In genomic region chr21:31558839-31559367, GRCh38 we compare ENCODE assay signal across 8 cellular contexts.
DNase-seq lines count a peak whose midpoint lies in the region; ATAC-seq and TF ChIP-seq lines count a peak whose summit lies in the region.

No MANE protein-coding gene starts in this region.

- peaks cover 45% of the 10 kb centered on the region for H3K4me1 Mint-ChIP-seq in activated naive CD8-positive, alpha-beta T cell (ENCODE audit: low read depth)

- peak overlapping the region; percentile 99 for H3K4me3 Mint-ChIP-seq in activated naive CD8-positive, alpha-beta T cell

- no peak for TF ChIP-seq EP300 in tibial nerve (IDR thresholded peaks at IDR 0.05)

- TF ChIP-seq POLR2A in tibial nerve (IDR thresholded peaks at IDR 0.05) = peak; percentile 19 to 54

- TF ChIP-seq CTCF in parathyroid adenoma (IDR thresholded peaks at IDR 0.05) (no peak), tibial nerve (IDR thresholded peaks at IDR 0.05) (peak in 4 of 5 experiments; percentile 36 to 47 (median 42))

- H3K27ac ChIP-seq in SJSA1 = no peak overlapping the region
- H3K27ac ChIP-seq in parathyroid adenoma = no peak overlapping the region
- H3K27ac ChIP-seq in tibial nerve = peak overlapping the region in 2 of 4 donors; percentile 2 to 6

- H3K36me3 ChIP-seq in SJSA1 = no peaks in the 10 kb centered on the region
- H3K36me3 ChIP-seq in parathyroid adenoma (ENCODE audit: control insufficient read depth, insufficient read depth, low read length) = no peaks in the 10 kb centered on the region
- no peaks in the 10 kb centered on the region for H3K36me3 ChIP-seq in tibial nerve

- H3K4me3 ChIP-seq in SJSA1 = peak overlapping the region; percentile 82
- H3K4me3 ChIP-seq in parathyroid adenoma (ENCODE audit: low read depth, low read length) = peak overlapping the region; percentile 34
- H3K4me3 ChIP-seq in tibial nerve = peak overlapping the region; percentile 39 to 59 (median 50)

- no peaks in the 10 kb centered on the region for H3K9me3 ChIP-seq in SJSA1 (replicated peaks)
- no peaks in the 10 kb centered on the region for H3K9me3 ChIP-seq in parathyroid adenoma (ENCODE audit: control insufficient read depth, low read length)
- no peaks in the 10 kb centered on the region for H3K9me3 ChIP-seq in tibial nerve

- H3K36me3 Mint-ChIP-seq in activated naive CD8-positive, alpha-beta T cell = peaks cover 2% of the 10 kb centered on the region

- 0 to 1% methylated on average over 3 to 37 of the region's 83 CpGs for WGBS in tibial nerve, 2 donors

- no peaks in the 10 kb centered on the region for H3K79me2 ChIP-seq in parathyroid adenoma

- H3K27ac Mint-ChIP-seq in activated naive CD8-positive, alpha-beta T cell = no peak overlapping the region

- H3K27me3 ChIP-seq in SJSA1 (replicated peaks) (peaks cover 14% of the 10 kb centered on the region), parathyroid adenoma (ENCODE audit: control insufficient read depth, insufficient read depth, low read length) (peaks cover 9% of the 10 kb centered on the region), tibial nerve (peaks cover 0 to 28% of the 10 kb centered on the region in 2 donors)

- intact Hi-C loops in Right ventricle myocardium inferior (cut with DNase I) = no loop called here

- H3K27me3 Mint-ChIP-seq in activated naive CD8-positive, alpha-beta T cell = no peaks in the 10 kb centered on the region

- H3K9ac ChIP-seq in parathyroid adenoma = no peak overlapping the region

- H3K4me1 ChIP-seq in SJSA1 (replicated peaks) (peaks cover 29% of the 10 kb centered on the region), parathyroid adenoma (no peaks in the 10 kb centered on the region), tibial nerve (peaks cover 0 to 35% (median 15%) of the 10 kb centered on the region in 4 donors)

- peak overlapping the region; percentile 68 for H3K4me2 ChIP-seq in parathyroid adenoma (ENCODE audit: low read length)

- ATAC-seq in GM21717 (IDR thresholded peaks at IDR 0.05; ENCODE audit: unreplicated experiment) (peak; percentile 82), Right ventricle myocardium inferior (peak; percentile 96)

- DNase-seq in DMS53 (lab: John Stamatoyannopoulos, UW) (peak; percentile 96), LHCN-M2 (ENCODE audit: low read depth) (peak; percentile 89), SJSA1 (ENCODE audit: low read depth in 1 of 2, low spot score in 2 of 2) (peak; percentile 96 to 99), Right ventricle myocardium inferior (ENCODE audit: missing footprints) (peak; percentile 91), tibial nerve (ENCODE audit: low spot score in 2 of 2) (peak; percentile 70 to 71)

- no peaks in the 10 kb centered on the region for H3K9me3 Mint-ChIP-seq in activated naive CD8-positive, alpha-beta T cell (ENCODE audit: low read depth)

- peak overlapping the region; percentile 72 for H2AFZ ChIP-seq in parathyroid adenoma
